8 cellular contexts compared by ENCODE assay signal in the genomic region with DNA sequence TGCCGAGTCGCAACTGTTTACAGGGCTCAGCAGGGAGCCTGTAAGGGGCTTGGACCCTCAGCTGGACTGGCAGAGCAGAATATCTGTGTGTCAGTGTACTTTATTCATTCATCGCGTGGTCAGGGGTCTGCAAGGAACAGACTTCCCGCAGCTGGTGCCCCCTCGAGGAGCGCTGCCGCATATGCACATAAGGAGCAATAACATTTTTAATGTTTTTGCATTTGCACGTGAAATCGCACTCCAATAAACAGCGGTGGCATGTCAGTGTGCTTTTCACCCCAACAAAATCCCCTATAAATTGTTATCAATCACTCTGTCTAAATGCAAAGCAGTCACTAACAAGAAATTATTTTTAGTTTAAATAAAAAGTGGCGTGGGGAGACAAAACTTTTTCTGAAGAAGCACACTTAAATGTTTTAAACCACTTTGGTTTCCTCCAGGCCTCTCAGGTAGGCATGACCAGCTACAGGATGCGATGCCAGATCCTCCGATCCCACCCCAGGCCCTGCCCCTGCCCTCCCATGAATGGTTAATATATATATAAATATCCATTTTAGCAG. TPM values are rescaled to one million over a fixed set of nuclear protein-coding genes. Genes with fewer than 3 reads are reported as not detected.
DNase-seq lines count a peak whose midpoint lies in the region; ATAC-seq and TF ChIP-seq lines count a peak whose summit lies in the region.

No MANE protein-coding gene starts in this region.

- H3K27me3 Mint-ChIP-seq in activated naive CD4-positive, alpha-beta T cell treated with anti-CD3 and anti-CD28 coated beads, Interleukin-2, amount 10 ng/mL, durations not matched to agents 7 days and 5 days = peaks cover 51% of the 10 kb centered on the region

- H3K9me3 ChIP-seq in left ventricle myocardium inferior (replicated peaks) (no peaks in the 10 kb centered on the region), gastrocnemius medialis (no peaks in the 10 kb centered on the region)

- H3K36me3 ChIP-seq in left ventricle myocardium inferior (no peaks in the 10 kb centered on the region), gastrocnemius medialis (no peaks in the 10 kb centered on the region)

- in situ Hi-C loops in gastrocnemius medialis (cut with MboI; ENCODE audit: low sequenced_read_pairs in 4 of 4) = no loop called here

- H3K9me3 Mint-ChIP-seq in activated naive CD4-positive, alpha-beta T cell treated with anti-CD3 and anti-CD28 coated beads, Interleukin-2, amount 10 ng/mL, durations not matched to agents 7 days and 5 days = no peaks in the 10 kb centered on the region

- H3K27ac ChIP-seq in left ventricle myocardium inferior (replicated peaks) = no peak overlapping the region
- no peak overlapping the region for H3K27ac ChIP-seq in gastrocnemius medialis

- TF ChIP-seq POLR2A in gastrocnemius medialis (IDR thresholded peaks at IDR 0.05) = no peak

- H3K27me3 ChIP-seq in left ventricle myocardium inferior (ENCODE audit: low read depth) (peaks cover 43% of the 10 kb centered on the region), gastrocnemius medialis (no peaks in the 10 kb centered on the region)

- CTCF ChIA-PET in activated naive CD4-positive, alpha-beta T cell treated with anti-CD3 and anti-CD28 coated beads, Interleukin-2, amount 10 ng/mL, durations not matched to agents 7 days and 5 days (lab: Charles Lee) = interaction anchor here (0.6 to 1.6 kb wide), 4 partner anchors 15 to 62 kb away, joined by 3 to 5 read pairs (median 4); a partner anchor contains a TSS

- ATAC-seq in gastrocnemius medialis = no peak
- no peak for ATAC-seq in HG02840 (IDR thresholded peaks at IDR 0.05; ENCODE audit: low FRiP score, unreplicated experiment)

- peak overlapping the region; percentile 73 for H3K4me3 Mint-ChIP-seq in activated naive CD4-positive, alpha-beta T cell treated with anti-CD3 and anti-CD28 coated beads, Interleukin-2, amount 10 ng/mL, durations not matched to agents 7 days and 5 days

- intact Hi-C loops in left ventricle myocardium inferior (cut with micrococcal nuclease) = no loop called here
- intact Hi-C loops in gastrocnemius medialis (cut with DNase I; ENCODE audit: low total_unique reads) = no loop called here

- peaks cover 15% of the 10 kb centered on the region for H3K4me1 Mint-ChIP-seq in activated naive CD4-positive, alpha-beta T cell treated with anti-CD3 and anti-CD28 coated beads, Interleukin-2, amount 10 ng/mL, durations not matched to agents 7 days and 5 days

- H3K4me3 ChIP-seq in left ventricle myocardium inferior = peak overlapping the region; percentile 70
- H3K4me3 ChIP-seq in gastrocnemius medialis = peak overlapping the region; percentile 43 to 57 (median 54)

- peak; percentile 34 for TF ChIP-seq CTCF in GM20000 (IDR thresholded peaks at IDR 0.05; ENCODE audit: extremely low read depth, missing control alignments)
- TF ChIP-seq CTCF in left ventricle myocardium inferior (IDR thresholded peaks at IDR 0.05; ENCODE audit: borderline replicate concordance) = peak; percentile 61
- peak in 2 of 5 experiments; percentile 9 to 33 for TF ChIP-seq CTCF in gastrocnemius medialis (IDR thresholded peaks at IDR 0.05 in 4 of 5, conservative IDR thresholded peaks at IDR 0.05 in 1 of 5)

- H3K36me3 Mint-ChIP-seq in activated naive CD4-positive, alpha-beta T cell treated with anti-CD3 and anti-CD28 coated beads, Interleukin-2, amount 10 ng/mL, durations not matched to agents 7 days and 5 days = no peaks in the 10 kb centered on the region

- DNase-seq in DMS114 treated with DMSO at 0.1 percent for 48 hours (lab: John Stamatoyannopoulos, UW; ENCODE audit: unreplicated experiment) = peak; percentile 40
- DNase-seq in GM20000 (ENCODE audit: low spot score) = peak; percentile 31
- peak; percentile 27 to 47 for DNase-seq in NCI-H1930 (lab: John Stamatoyannopoulos, UW)
- peak; percentile 36 for DNase-seq in activated naive CD4-positive, alpha-beta T cell treated with anti-CD3 and anti-CD28 coated beads, Interleukin-2, amount 10 ng/mL, durations not matched to agents 7 days and 5 days
- peak; percentile 36 for DNase-seq in left ventricle myocardium inferior
- DNase-seq in gastrocnemius medialis = no peak
- DNase-seq in pons (ENCODE audit: low spot score) = no peak

- H3K4me1 ChIP-seq in left ventricle myocardium inferior (peaks cover 12% of the 10 kb centered on the region), gastrocnemius medialis (no peaks in the 10 kb centered on the region)

- no peak overlapping the region for H3K27ac Mint-ChIP-seq in activated naive CD4-positive, alpha-beta T cell treated with anti-CD3 and anti-CD28 coated beads, Interleukin-2, amount 10 ng/mL, durations not matched to agents 7 days and 5 days

RNA-seq across cellular contexts. Expression of a gene that starts 3.5 kb away (rescaled TPM):
- total RNA-seq in left ventricle myocardium inferior (0.49 TPM), gastrocnemius medialis (under 1 TPM in 1 of 4 donors, not detected in 3; 0.36 TPM)

Comparison
In these comparisons a context has a peak if more than half of its experiments do, and no peak if none do; other contexts are left out.
1. DNase-seq: peak in DMS114 treated with DMSO at 0.1 percent for 48 hours (single experiment), GM20000 (single experiment), NCI-H1930 (2 of 2), activated naive CD4-positive, alpha-beta T cell treated with anti-CD3 and anti-CD28 coated beads, Interleukin-2, amount 10 ng/mL, durations not matched to agents 7 days and 5 days (single experiment) and left ventricle myocardium inferior (single experiment); none in gastrocnemius medialis (0 of 2) and pons (single experiment).